Comparison of ENCODE assay signal across 16 cellular contexts in the genomic region with DNA sequence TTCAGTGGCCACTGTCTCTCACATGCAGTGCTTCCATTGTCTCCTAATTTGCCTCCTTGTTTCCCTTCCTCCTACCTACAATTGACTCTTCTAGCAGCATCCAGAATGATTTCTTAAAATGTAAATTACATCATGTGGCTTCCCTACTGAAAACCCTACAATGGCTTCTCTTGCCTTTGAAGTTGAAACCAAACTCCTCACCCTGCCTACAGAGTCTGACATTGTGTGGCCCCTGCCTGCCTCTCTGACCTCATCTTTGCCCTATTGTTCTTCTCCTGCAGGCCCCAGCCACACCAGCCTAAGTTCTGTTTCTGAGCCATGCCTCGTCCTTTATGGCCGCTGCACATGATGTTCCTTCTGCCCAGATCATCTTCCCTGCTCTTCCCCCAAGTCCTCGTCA. TPM values are rescaled to one million over a fixed set of nuclear protein-coding genes. Genes with fewer than 3 reads are reported as not detected.
DNase-seq lines count a peak whose midpoint lies in the region; FAIRE-seq and TF ChIP-seq lines count a peak whose summit lies in the region.
"Had no signal": no experiment of that assay in that cellular context is flagged by ENCODE, and none has a peak within 500 bp of the region (broad histone marks: within the 10 kb centered on the region; RNA-seq: fewer than 3 reads in every experiment).

No MANE protein-coding gene starts in this region.

- H4K8ac ChIP-seq in H1 (ENCODE audit: extremely low read depth, insufficient read depth, low read length) (no peak overlapping the region), mesendoderm (ENCODE audit: low read depth, low read length) (no peak overlapping the region)

- H3K9ac ChIP-seq in HUES48 (ENCODE audit: low read depth, low read length) (no peak overlapping the region; the same call in 1 of the 2 replicates), H1 (replicated peaks in 1 of 4; ENCODE audit: extremely low read depth in 1 of 4, low read depth in 3 of 4, low read length in 3 of 4) (no peak overlapping the region), mesendoderm (ENCODE audit: low read length) (no peak overlapping the region)

- H3K23ac ChIP-seq in H1 (ENCODE audit: insufficient read length) (no peak overlapping the region), mesendoderm (ENCODE audit: low read length) (no peak overlapping the region)

- 0 out of 2 replicates have a peak overlapping the region, but pooled peaks have one; percentile 57 for H2AFZ ChIP-seq in H1 (ENCODE audit: low read length)

- no peak overlapping the region for H3K4ac ChIP-seq in H1 (replicated peaks; ENCODE audit: insufficient read length, low read depth, low read length)
- no peak overlapping the region for H3K4ac ChIP-seq in mesendoderm (ENCODE audit: low read depth, low read length)

- H2BK12ac ChIP-seq in H1 (ENCODE audit: low read depth, low read length) = no peak overlapping the region; the same call in 1 of the 2 replicates

- H4K20me1 ChIP-seq in H1 (replicated peaks in 1 of 2; ENCODE audit: control insufficient read depth in 1 of 2, insufficient read depth in 2 of 2, low read length in 2 of 2) = no peaks in the 10 kb centered on the region

- H3K36me3 ChIP-seq in HUES48 (ENCODE audit: control insufficient read depth, insufficient read depth, low read length) (no peaks in the 10 kb centered on the region), H1 (ENCODE audit: control insufficient read depth in 2 of 4, insufficient read depth in 4 of 4, low read length in 3 of 4) (no peaks in the 10 kb centered on the region), mesendoderm (ENCODE audit: control insufficient read depth, insufficient read depth, low read length) (no peaks in the 10 kb centered on the region)

- H2BK5ac ChIP-seq in H1 (ENCODE audit: low read depth, low read length) (no peak overlapping the region), mesendoderm (ENCODE audit: low read length) (peak overlapping the region; percentile 57)

- H3K79me2 ChIP-seq in H1 (ENCODE audit: control insufficient read depth in 1 of 2, insufficient read depth in 2 of 2, low read length in 2 of 2) (no peaks in the 10 kb centered on the region), mesendoderm (ENCODE audit: control insufficient read depth, insufficient read depth, low read length) (no peaks in the 10 kb centered on the region)

- POLR2A ChIA-PET in H1 (lab: Charles Lee; ENCODE audit: partially characterized antibody) = no interaction called here

- TF ChIP-seq EP300 in H1 (IDR thresholded peaks at IDR 0.05; ENCODE audit: borderline replicate concordance in 1 of 2, low read depth in 2 of 2, low read length in 2 of 2) = no peak

- no peak for TF ChIP-seq RAD21 in H1 (IDR thresholded peaks at IDR 0.05 in 1 of 2, conservative IDR thresholded peaks at IDR 0.05 in 1 of 2; ENCODE audit: low read depth in 2 of 2, low read length in 2 of 2)

- H3K27ac ChIP-seq in HUES48 (ENCODE audit: low read depth, low read length) (peak overlapping the region; percentile 63), H1 (ENCODE audit: low read depth, low read length) (no peak overlapping the region), mesendoderm (ENCODE audit: low read depth, low read length) (no peak overlapping the region)
- H3K27ac ChIP-seq: HL-60 had no signal

- H2BK120ac ChIP-seq in H1 (replicated peaks; ENCODE audit: low read depth, low read length) (no peak overlapping the region), mesendoderm (ENCODE audit: low read depth, low read length) (no peak overlapping the region)

- no peak overlapping the region for H2AK5ac ChIP-seq in H1 (ENCODE audit: low read depth, low read length)
- no peak overlapping the region for H2AK5ac ChIP-seq in mesendoderm (ENCODE audit: low read length)

- H3K14ac ChIP-seq in H1 (ENCODE audit: insufficient read length) = no peak overlapping the region

- H3K18ac ChIP-seq in H1 (ENCODE audit: extremely low read depth, low read length) (no peak overlapping the region; the same call in 1 of the 2 replicates), mesendoderm (ENCODE audit: low read length) (no peak overlapping the region)

- no peak for TF ChIP-seq POLR2A in H1 (IDR thresholded peaks at IDR 0.05; ENCODE audit: control extremely low read depth in 1 of 2, low read depth in 2 of 2, low read length in 2 of 2)

- H3K27me3 ChIP-seq in HUES48 (ENCODE audit: control insufficient read depth, insufficient read depth, low read length) (no peaks in the 10 kb centered on the region), H1 (replicated peaks in 1 of 4; ENCODE audit: control insufficient read depth in 3 of 4, extremely low read depth in 1 of 4, insufficient read depth in 3 of 4, low read length in 3 of 4) (no peaks in the 10 kb centered on the region), mesendoderm (ENCODE audit: insufficient read depth, low read length, poor library complexity) (no peaks in the 10 kb centered on the region)

- H3K56ac ChIP-seq in H1 (replicated peaks; ENCODE audit: insufficient read length, low read depth, low read length) (no peak overlapping the region), mesendoderm (ENCODE audit: low read length) (peak overlapping the region; percentile 63)

- 98% methylated on average over 3 of the region's 3 CpGs; no CpG with 5 or more reads in 1 of the 2 experiments for whole genome bisulfite sequencing in H1 (ENCODE audit: extremely low coverage in 1 of 2, insufficient coverage in 1 of 2, insufficient read length in 1 of 2, insufficient replicate concordance in 2 of 2, low coverage in 1 of 2, low lambda C conversion rate in 2 of 2, missing lambda C conversion rate in 1 of 2), 2 experiments
- no CpG with 5 or more reads among the region's 3 CpGs for WGBS in mesendoderm (ENCODE audit: extremely low coverage, insufficient coverage, low lambda C conversion rate)

- H3K9me3 ChIP-seq in HUES48 (ENCODE audit: control insufficient read depth, insufficient read depth, low read length) = no peaks in the 10 kb centered on the region
- no peaks in the 10 kb centered on the region for H3K9me3 ChIP-seq in H1 (ENCODE audit: insufficient read depth in 2 of 2, low read depth in 1 of 2, low read length in 1 of 2)

- H3K4me3 ChIP-seq in HUES48 (ENCODE audit: low read depth, low read length) (no peak overlapping the region), H1 (ENCODE audit: extremely low read depth in 1 of 4, insufficient read depth in 2 of 4, low read depth in 3 of 4, low read length in 4 of 4) (no peak overlapping the region), mesendoderm (ENCODE audit: low read length) (no peak overlapping the region)

- H3K4me2 ChIP-seq in H1 (ENCODE audit: insufficient read depth in 1 of 2, low read depth in 2 of 2, low read length in 2 of 2) (peak overlapping the region; percentile 9 to 18; a peak in 2 of 4 replicates), mesendoderm (ENCODE audit: low read length) (no peak overlapping the region)

- no peaks in the 10 kb centered on the region for H3K23me2 ChIP-seq in H1 (ENCODE audit: low read depth, low read length)

- no peak overlapping the region for H4K91ac ChIP-seq in H1 (replicated peaks; ENCODE audit: insufficient read length, low read length)

- CTCF ChIA-PET in H1 (lab: Charles Lee; ENCODE audit: partially characterized antibody) = no interaction called here

- FAIRE-seq in H1 (lab: Jason Lieb, UNC) = no peak
- FAIRE-seq: G401.6 had no signal

- DNase-seq in ELF-1 (ENCODE audit: low read depth, low spot score) = peak; percentile 27
- DNase-seq in H1 (ENCODE audit: low read depth in 1 of 2, low spot score in 2 of 2) = no peak
- peak; percentile 74 for DNase-seq in mesendoderm
- DNase-seq in cortex of kidney (lab: John Stamatoyannopoulos, UW) = no peak
- no peak for DNase-seq in AG08396 (ENCODE audit: low spot score)
- DNase-seq in GM03348 (ENCODE audit: low spot score) = no peak
- DNase-seq: ACHN; C1 segment of cervical spinal cord; Calu3; CD4-positive, alpha-beta T cell; DMS79; IMR-90; KBM-7 had no signal

- no peak overlapping the region for H2BK20ac ChIP-seq in H1 (ENCODE audit: low read length)

- H4K5ac ChIP-seq in H1 (ENCODE audit: insufficient read length, low read depth, low read length) (no peak overlapping the region), mesendoderm (ENCODE audit: low read length) (no peak overlapping the region)

- H3K4me1 ChIP-seq in HUES48 (ENCODE audit: control insufficient read depth, insufficient read depth, low read length) (peaks cover 15% of the 10 kb centered on the region), H1 (replicated peaks in 1 of 4; ENCODE audit: control insufficient read depth in 3 of 4, insufficient read depth in 4 of 4, low read length in 3 of 4) (peaks cover 0 to 5% (median 4%) of the 10 kb centered on the region in 4 experiments; a peak in 3 of 7 replicates), mesendoderm (ENCODE audit: control insufficient read depth, low read depth, low read length) (peaks cover 2% of the 10 kb centered on the region)

- H3K79me1 ChIP-seq in H1 (ENCODE audit: low read depth, low read length) = no peaks in the 10 kb centered on the region
- no peaks in the 10 kb centered on the region for H3K79me1 ChIP-seq in mesendoderm (ENCODE audit: low read length)

- no peak for TF ChIP-seq CTCF in H1 (IDR thresholded peaks at IDR 0.05; ENCODE audit: control extremely low read depth in 1 of 3, insufficient read depth in 1 of 3, low read depth in 1 of 3, low read length in 3 of 3)

- H2BK15ac ChIP-seq in H1 (ENCODE audit: low read length) = no peak overlapping the region
- H2BK15ac ChIP-seq in mesendoderm (replicated peaks; ENCODE audit: low read depth) = no peak overlapping the region

TF ChIP-seq in H1, 55 proteins besides CTCF, POLR2A, EP300 and RAD21:
- TF ChIP-seq YY1 (IDR thresholded peaks at IDR 0.05; ENCODE audit: low read depth, low read length) (0 out of 2 replicates have a peak, but pooled peaks have one; percentile 24), SUZ12 (IDR thresholded peaks at IDR 0.05; ENCODE audit: low read length) (no peak)

RNA-seq across cellular contexts. Expression of a gene that starts 35.8 kb away (rescaled TPM):
- total RNA-seq in H1 (2021; fragmentation: NEBNext Ultra II Directional; extraction: Animal tissue kit (Norgen Biotek cat#: 25700)) = 98.8 and 111 TPM in 2 replicates
- polyA plus RNA-seq in H1 (2011; rRNA removed) = 15.1 and 29.4 TPM in 2 replicates
- polyA plus RNA-seq in H1 (2011; cell fraction: cytosol; rRNA removed) = 47.5 TPM
- polyA plus RNA-seq in H1 (2011; cell fraction: nucleus; rRNA removed) = 13.0 TPM
- polyA plus RNA-seq in H1 (2012, experiment 1 of 2) = 32.5 to 64.9 TPM (median 36.1 TPM) in 4 replicates
- 13.2 TPM for polyA plus RNA-seq in H1 (2012, experiment 2 of 2)
- 69.2 TPM for polyA plus RNA-seq in H1 (2013, experiment 1 of 2)
- 69.7 TPM for polyA plus RNA-seq in H1 (2013, experiment 2 of 2)
- 18.4 and 28.0 TPM in 2 replicates for polyA minus RNA-seq in H1 (2011; rRNA and poly(A)+ RNA removed)
- 18.0 TPM for polyA minus RNA-seq in H1 (2011; cell fraction: cytosol; rRNA and poly(A)+ RNA removed)
- 31.8 TPM for polyA minus RNA-seq in H1 (2011; cell fraction: nucleus; rRNA and poly(A)+ RNA removed)
- 80.6 TPM for polyA plus RNA-seq in mesendoderm (2013, experiment 1 of 2)
- 81.4 TPM for polyA plus RNA-seq in mesendoderm (2013, experiment 2 of 2)

Comparison
In these comparisons a context has a peak if more than half of its experiments do, and no peak if none do; other contexts are left out.
1. DNase-seq: peak in ELF-1 (single experiment) and mesendoderm (single experiment); none in H1 (0 of 2), cortex of kidney (single experiment), AG08396 (single experiment) and GM03348 (single experiment).